18 cellular contexts compared by ENCODE assay signal in the genomic region with DNA sequence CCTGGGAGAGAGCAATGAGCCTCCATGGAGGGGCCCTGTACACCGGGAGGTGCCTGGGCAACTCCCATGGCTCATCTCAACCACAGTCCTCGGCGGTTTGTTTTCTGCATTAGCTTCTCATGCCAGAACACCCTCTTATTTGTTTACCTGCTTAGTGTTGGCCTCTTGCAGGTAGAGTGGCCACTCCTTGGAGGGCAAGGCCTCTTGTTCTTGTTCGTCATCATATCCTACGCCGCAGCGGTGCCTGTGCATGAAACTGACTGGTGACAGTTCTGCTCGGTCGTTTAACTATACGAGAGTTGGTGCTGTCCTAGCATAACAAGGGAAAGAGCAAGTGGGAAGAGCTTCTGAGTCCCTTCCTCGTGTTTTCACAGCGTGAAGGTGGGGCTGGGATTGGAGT. TPM values are rescaled to one million over a fixed set of nuclear protein-coding genes. Genes with fewer than 3 reads are reported as not detected.
"Had no signal": no experiment of that assay in that cellular context is flagged by ENCODE, and none has a peak within 500 bp of the region (broad histone marks: within the 10 kb centered on the region; RNA-seq: fewer than 3 reads in every experiment).

No MANE protein-coding gene starts in this region.

- H3K36me3 Mint-ChIP-seq: naive thymus-derived CD8-positive, alpha-beta T cell; stimulated activated naive B cell treated with anti-CD40 and anti-IgM and Interleukin-4, amounts not matched to agents 10 μg/mL and 1 μg/mL and 100 μg/mL, for 72 hours had no signal

- ATAC-seq: activated T-helper 17 cell treated with anti-CD3 and anti-CD28 coated beads, Interleukin-2, amount 50 U/mL, for 72 hours; mucosa of descending colon; naive thymus-derived CD8-positive, alpha-beta T cell; stimulated activated naive B cell treated with anti-CD40 and anti-IgM and Interleukin-4, amounts not matched to agents 10 μg/mL and 1 μg/mL and 100 μg/mL, for 72 hours had no signal

- H3K9me3 ChIP-seq: mucosa of descending colon, sigmoid colon had no signal

- H3K9me3 Mint-ChIP-seq: activated CD4-positive, alpha-beta T cell treated with anti-CD3 and anti-CD28 coated beads, Interleukin-2, amount 10 ng/mL, durations not matched to agents 7 days and 5 days; activated naive CD4-positive, alpha-beta T cell treated with anti-CD3 and anti-CD28 coated beads for 36 hours; activated T-helper 17 cell treated with anti-CD3 and anti-CD28 coated beads, Interleukin-2, amount 50 U/mL, for 72 hours; naive thymus-derived CD8-positive, alpha-beta T cell; stimulated activated naive B cell treated with anti-CD40 and anti-IgM and Interleukin-4, amounts not matched to agents 10 μg/mL and 1 μg/mL and 100 μg/mL, for 72 hours had no signal

- H3K27ac ChIP-seq: sigmoid colon had no signal

- H3K4me3 Mint-ChIP-seq: activated CD4-positive, alpha-beta T cell treated with anti-CD3 and anti-CD28 coated beads, Interleukin-2, amount 10 ng/mL, durations not matched to agents 7 days and 5 days; activated naive CD4-positive, alpha-beta T cell treated with anti-CD3 and anti-CD28 coated beads for 36 hours; activated T-helper 17 cell treated with anti-CD3 and anti-CD28 coated beads, Interleukin-2, amount 50 U/mL, for 72 hours; naive thymus-derived CD8-positive, alpha-beta T cell; stimulated activated naive B cell treated with anti-CD40 and anti-IgM and Interleukin-4, amounts not matched to agents 10 μg/mL and 1 μg/mL and 100 μg/mL, for 72 hours had no signal

- H3K4me3 ChIP-seq: coronary artery, mucosa of descending colon, sigmoid colon had no signal

- DNase-seq: activated CD4-positive, alpha-beta T cell treated with anti-CD3 and anti-CD28 coated beads, Interleukin-2, amount 10 ng/mL, durations not matched to agents 7 days and 5 days; activated CD4-positive, CD25-positive, alpha-beta regulatory T cell; activated CD8-positive, alpha-beta memory T cell treated with anti-CD3 and anti-CD28 coated beads for 24 hours; activated naive CD4-positive, alpha-beta T cell treated with anti-CD3 and anti-CD28 coated beads for 36 hours; effector CD4-positive, alpha-beta T cell; kidney glomerular epithelial cell; mucosa of descending colon; naive thymus-derived CD8-positive, alpha-beta T cell; sigmoid colon; stimulated activated CD4-positive, alpha-beta T cell treated with anti-CD3 and anti-CD28 coated beads, Interleukin-2, amount 100 ng/mL, for 24 hours; stimulated activated naive B cell treated with anti-CD40 and anti-IgM and Interleukin-4, amounts not matched to agents 10 μg/mL and 1 μg/mL and 100 μg/mL, for 72 hours had no signal

- H3K27ac Mint-ChIP-seq: activated CD4-positive, alpha-beta T cell treated with anti-CD3 and anti-CD28 coated beads, Interleukin-2, amount 10 ng/mL, durations not matched to agents 7 days and 5 days; activated naive CD4-positive, alpha-beta T cell treated with anti-CD3 and anti-CD28 coated beads for 36 hours; activated T-helper 17 cell treated with anti-CD3 and anti-CD28 coated beads, Interleukin-2, amount 50 U/mL, for 72 hours; naive thymus-derived CD8-positive, alpha-beta T cell had no signal

- H3K4me1 Mint-ChIP-seq: activated CD4-positive, alpha-beta T cell treated with anti-CD3 and anti-CD28 coated beads, Interleukin-2, amount 10 ng/mL, durations not matched to agents 7 days and 5 days; activated T-helper 17 cell treated with anti-CD3 and anti-CD28 coated beads, Interleukin-2, amount 50 U/mL, for 72 hours; naive thymus-derived CD8-positive, alpha-beta T cell had no signal

- H3K27me3 ChIP-seq: sigmoid colon had no signal

- H3K36me3 ChIP-seq: sigmoid colon had no signal

RNA-seq across cellular contexts. Expression of a gene that starts 40.5 kb away (rescaled TPM):
- total RNA-seq: activated CD4-positive, alpha-beta T cell treated with anti-CD3 and anti-CD28 coated beads, Interleukin-2, amount 10 ng/mL, durations not matched to agents 7 days and 5 days; activated naive CD4-positive, alpha-beta T cell treated with anti-CD3 and anti-CD28 coated beads for 36 hours; activated T-helper 17 cell treated with anti-CD3 and anti-CD28 coated beads, Interleukin-2, amount 50 U/mL, for 72 hours; lung microvascular endothelial cell; mucosa of descending colon; naive thymus-derived CD8-positive, alpha-beta T cell; omental fat pad; pulmonary artery endothelial cell; sigmoid colon; urinary bladder had no signal
- polyA plus RNA-seq: adipose tissue; naive thymus-derived CD8-positive, alpha-beta T cell; sigmoid colon; urinary bladder had no signal
